Comparison of ENCODE assay signal across 8 cellular contexts in the genomic region with DNA sequence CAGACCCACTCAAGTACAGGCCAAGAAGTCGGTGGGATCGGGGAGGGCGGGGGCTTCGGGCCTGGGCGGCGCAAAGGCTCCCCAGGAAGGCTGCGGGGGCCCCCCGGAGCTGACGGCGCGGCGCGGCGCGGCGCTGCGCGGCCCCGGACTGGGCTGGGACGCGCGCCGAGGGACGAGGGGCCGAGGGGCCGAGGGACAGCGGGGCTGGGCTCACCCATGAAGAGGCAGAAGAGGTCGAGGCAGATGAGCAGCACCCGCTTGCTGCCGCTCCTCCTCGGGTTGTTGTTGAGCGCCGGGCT. TPM values are rescaled to one million over a fixed set of nuclear protein-coding genes. Genes with fewer than 3 reads are reported as not detected.
DNase-seq lines count a peak whose midpoint lies in the region.

No MANE protein-coding gene starts in this region.

- H3K9ac ChIP-seq in duodenal mucosa (ENCODE audit: low read depth in 1 of 2, low read length in 2 of 2) (peak overlapping the region; percentile 70 to 79), mucosa of stomach (ENCODE audit: low read length) (peak overlapping the region; percentile 92)

- H3K27ac ChIP-seq in duodenal mucosa (ENCODE audit: low read depth, low read length): peak overlapping the region; percentile 89

- peak overlapping the region; percentile 84 to 96 for H3K4me3 ChIP-seq in duodenal mucosa (ENCODE audit: low read depth in 1 of 2, low read length in 2 of 2)
- peak overlapping the region; percentile 39 for H3K4me3 ChIP-seq in mucosa of stomach (ENCODE audit: low read length)

- H3K36me3 ChIP-seq in duodenal mucosa (ENCODE audit: control insufficient read depth in 1 of 2, insufficient read depth in 2 of 2, low read length in 2 of 2) (no peaks in the 10 kb centered on the region), mucosa of stomach (ENCODE audit: control insufficient read depth, insufficient read depth, low read length) (no peaks in the 10 kb centered on the region)

- H3K9me3 ChIP-seq in duodenal mucosa (ENCODE audit: control insufficient read depth in 1 of 2, low read length in 2 of 2) (no peaks in the 10 kb centered on the region), mucosa of stomach (ENCODE audit: control insufficient read depth, low read length) (no peaks in the 10 kb centered on the region)

- H3K27me3 ChIP-seq in duodenal mucosa (ENCODE audit: control insufficient read depth in 1 of 2, insufficient read depth in 2 of 2, low read length in 2 of 2): no peaks in the 10 kb centered on the region
- no peaks in the 10 kb centered on the region for H3K27me3 ChIP-seq in mucosa of stomach (ENCODE audit: control insufficient read depth, insufficient read depth, low read length)

- DNase-seq in Daoy (ENCODE audit: low read depth) (peak; percentile 53), LHCN-M2 (ENCODE audit: low read depth) (peak; percentile 15), NCI-H2107 (lab: John Stamatoyannopoulos, UW) (no peak), NCI-H1105 (lab: John Stamatoyannopoulos, UW) (no peak), SKM-1 treated with dmso at 0.1 percent for 144 hours (lab: John Stamatoyannopoulos, UW; ENCODE audit: unreplicated experiment) (no peak)
- DNase-seq in activated effector memory CD4-positive, alpha-beta T cell treated with Interleukin-2 at 50 U/mL for 16 hours: no peak

- peaks cover 10 to 14% of the 10 kb centered on the region in 2 donors for H3K4me1 ChIP-seq in duodenal mucosa (ENCODE audit: control insufficient read depth in 1 of 2, insufficient read depth in 2 of 2, low read length in 2 of 2)
- peaks cover 31% of the 10 kb centered on the region for H3K4me1 ChIP-seq in mucosa of stomach (ENCODE audit: control insufficient read depth, insufficient read depth, low read length)

RNA-seq across cellular contexts. Expression of gene PLPP3, which starts 0.8 kb away (rescaled TPM):
- total RNA-seq in Daoy (2014; rRNA removed; shearing (Covaris generic)): 2.8 and 4.6 TPM in 2 replicates
- 49.5 and 50.3 TPM in 2 replicates for total RNA-seq in LHCN-M2 (2014; rRNA removed)
- 27.1 TPM for polyA plus RNA-seq in LHCN-M2 (2012)

Comparison
In these comparisons a context has a peak if more than half of its experiments do, and no peak if none do; other contexts are left out.
1. DNase-seq: peak in Daoy (single experiment) and LHCN-M2 (single experiment); none in NCI-H2107 (single experiment), activated effector memory CD4-positive, alpha-beta T cell treated with Interleukin-2 at 50 U/mL for 16 hours (single experiment), NCI-H1105 (single experiment) and SKM-1 treated with dmso at 0.1 percent for 144 hours (single experiment).